ENCODE assay signal across 13 cellular contexts in genomic region chr21:29033871-29034270, GRCh38.
"Had no signal": no experiment of that assay in that cellular context is flagged by ENCODE, and none has a peak within 500 bp of the region (broad histone marks: within the 10 kb centered on the region; RNA-seq: fewer than 3 reads in every experiment).

No MANE protein-coding gene starts in this region.

- H3K4me3 Mint-ChIP-seq: activated CD4-positive, alpha-beta T cell treated with anti-CD3 and anti-CD28 coated beads, Interleukin-2, amount 10 ng/mL, durations not matched to agents 7 days and 5 days; activated T-cell treated with anti-CD3 and anti-CD28 coated beads, Interleukin-2, amount 50 U/mL, for 4 hours; T-cell had no signal

- H3K27ac ChIP-seq: adrenal gland, hepatocyte, psoas muscle, thyroid gland had no signal

- H3K27ac Mint-ChIP-seq: activated CD4-positive, alpha-beta T cell treated with anti-CD3 and anti-CD28 coated beads, Interleukin-2, amount 10 ng/mL, durations not matched to agents 7 days and 5 days; T-cell had no signal

- ATAC-seq: activated T-cell treated with anti-CD3 and anti-CD28 coated beads, Interleukin-2, amount 50 U/mL, for 4 hours; psoas muscle; T-cell had no signal

- H3K9me3 Mint-ChIP-seq: activated CD4-positive, alpha-beta T cell treated with anti-CD3 and anti-CD28 coated beads, Interleukin-2, amount 10 ng/mL, durations not matched to agents 7 days and 5 days; activated T-cell treated with anti-CD3 and anti-CD28 coated beads, Interleukin-2, amount 50 U/mL, for 4 hours; T-cell had no signal

- H3K27me3 Mint-ChIP-seq: activated CD4-positive, alpha-beta T cell treated with anti-CD3 and anti-CD28 coated beads, Interleukin-2, amount 10 ng/mL, durations not matched to agents 7 days and 5 days; T-cell had no signal

- DNase-seq: activated CD4-positive, alpha-beta T cell treated with anti-CD3 and anti-CD28 coated beads, Interleukin-2, amount 10 ng/mL, durations not matched to agents 7 days and 5 days; activated naive CD4-positive, alpha-beta T cell treated with Interleukin-2 at 50 U/mL for 16 hours; activated T-cell treated with anti-CD3 and anti-CD28 coated beads, Interleukin-2, amount 50 U/mL, for 4 hours; adrenal gland; caudate nucleus; cortex of kidney; effector memory CD4-positive, alpha-beta T cell; kidney; psoas muscle; stimulated activated CD4-positive, alpha-beta T cell treated with anti-CD3 and anti-CD28 coated beads, Interleukin-12 subunit alpha, Interleukin-12 subunit beta, amount 100 ng/mL, for 4 hours; T-cell; thyroid gland had no signal

- H3K9me3 ChIP-seq: adrenal gland, psoas muscle, thyroid gland had no signal

- H3K27me3 ChIP-seq: adrenal gland, hepatocyte, thyroid gland had no signal

- H3K4me3 ChIP-seq: adrenal gland, hepatocyte, psoas muscle, thyroid gland had no signal

- H3K4me1 ChIP-seq: adrenal gland, psoas muscle had no signal
